Comparison of ENCODE assay signal across 13 cellular contexts in the genomic region with DNA sequence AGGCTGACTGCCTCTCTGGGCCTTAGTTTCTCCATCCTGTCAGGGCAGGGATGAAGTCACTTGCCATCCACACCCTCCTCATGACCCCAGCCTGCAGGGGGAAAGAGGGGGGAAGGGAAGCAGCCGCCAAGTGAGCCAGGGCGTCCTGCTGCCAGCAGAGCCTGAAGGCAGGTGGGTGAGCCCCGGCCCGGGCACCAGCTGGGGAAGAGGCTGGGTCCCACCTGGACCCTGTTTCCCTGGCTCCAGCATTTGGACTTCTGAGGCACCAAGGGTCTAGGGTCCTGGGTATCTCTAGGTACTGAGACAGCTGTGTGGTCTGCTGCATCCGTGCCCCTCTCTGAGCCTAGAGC. TPM values are rescaled to one million over a fixed set of nuclear protein-coding genes. Genes with fewer than 3 reads are reported as not detected.
DNase-seq lines count a peak whose midpoint lies in the region; ATAC-seq and TF ChIP-seq lines count a peak whose summit lies in the region.
"Had no signal": no experiment of that assay in that cellular context is flagged by ENCODE, and none has a peak within 500 bp of the region (broad histone marks: within the 10 kb centered on the region; RNA-seq: fewer than 3 reads in every experiment).

No MANE protein-coding gene starts in this region.

- H2AFZ ChIP-seq in PC-9, result no peak overlapping the region

- TF ChIP-seq CTCF in PC-9 (conservative IDR thresholded peaks at IDR 0.05), result no peak
- TF ChIP-seq CTCF in osteocyte (IDR thresholded peaks at IDR 0.05), result no peak

- ATAC-seq in GM18517 (IDR thresholded peaks at IDR 0.05; ENCODE audit: unreplicated experiment), result no peak

- H3F3A ChIP-seq in PC-9 (ENCODE audit: insufficient read depth, low read depth), result peaks cover 8% of the 10 kb centered on the region

- H3K27me3 ChIP-seq in PC-9 (ENCODE audit: insufficient read depth, low read depth) (no peaks in the 10 kb centered on the region), duodenal mucosa (ENCODE audit: control insufficient read depth in 1 of 2, insufficient read depth in 2 of 2, low read length in 2 of 2) (peaks cover 5 to 18% of the 10 kb centered on the region in 2 donors)

- H3K36me3 ChIP-seq in PC-9 (ENCODE audit: low read depth), result no peaks in the 10 kb centered on the region
- H3K36me3 ChIP-seq in duodenal mucosa (ENCODE audit: control insufficient read depth in 1 of 2, insufficient read depth in 2 of 2, low read length in 2 of 2), result no peaks in the 10 kb centered on the region

- no TSS peak for BruUV-seq in PC-9 (replicated peaks; lab: Mats Ljungman, UMichigan)

- no peak overlapping the region for H3K27ac ChIP-seq in PC-9
- no peak overlapping the region for H3K27ac ChIP-seq in duodenal mucosa (ENCODE audit: low read depth, low read length)

- H3K4me3 ChIP-seq in PC-9 (peak overlapping the region; percentile 69; the same call in 1 of the 2 replicates), duodenal mucosa (ENCODE audit: low read depth in 1 of 2, low read length in 2 of 2) (peak overlapping the region; percentile 50 to 70)

- peak overlapping the region; percentile 71 for H3K4me3 Mint-ChIP-seq in T-helper 2 cell treated with Interferon-gamma antibody and Interleukin-4, amounts not matched to agents 5 μg/mL and 100 μg/mL, for 36 hours
- H3K4me3 Mint-ChIP-seq in osteocyte (ENCODE audit: unreplicated experiment), result peak overlapping the region; percentile 61

- CTCF ChIA-PET in PC-9 (lab: Charles Lee), result no interaction called here

- no peaks in the 10 kb centered on the region for H3K79me2 ChIP-seq in PC-9 (ENCODE audit: low read depth)

- H3K4me1 ChIP-seq in PC-9 (replicated peaks; ENCODE audit: insufficient read depth) (no peaks in the 10 kb centered on the region; the same call in 1 of the 2 replicates), duodenal mucosa (ENCODE audit: control insufficient read depth in 1 of 2, insufficient read depth in 2 of 2, low read length in 2 of 2) (peaks cover 25 to 34% of the 10 kb centered on the region in 2 donors)

- intact Hi-C loops in PC-9 (cut with micrococcal nuclease; ENCODE audit: unreplicated experiment), result no loop called here

- no peaks in the 10 kb centered on the region for H3K9me2 ChIP-seq in PC-9 (ENCODE audit: insufficient read depth)

- no peaks in the 10 kb centered on the region for H3K36me3 Mint-ChIP-seq in T-helper 2 cell treated with Interferon-gamma antibody and Interleukin-4, amounts not matched to agents 5 μg/mL and 100 μg/mL, for 36 hours (ENCODE audit: low read depth)
- no peaks in the 10 kb centered on the region for H3K36me3 Mint-ChIP-seq in osteocyte (ENCODE audit: unreplicated experiment)

- H3K4me1 Mint-ChIP-seq in T-helper 2 cell treated with Interferon-gamma antibody and Interleukin-4, amounts not matched to agents 5 μg/mL and 100 μg/mL, for 36 hours (ENCODE audit: low read depth), result peaks cover 7% of the 10 kb centered on the region
- peaks cover 20% of the 10 kb centered on the region for H3K4me1 Mint-ChIP-seq in osteocyte (ENCODE audit: unreplicated experiment)

- POLR2A ChIA-PET in PC-9 (lab: Charles Lee; ENCODE audit: unreplicated experiment), result no interaction called here

- H4K20me1 ChIP-seq in PC-9 (ENCODE audit: insufficient read depth), result no peaks in the 10 kb centered on the region

- H3K27me3 Mint-ChIP-seq in T-helper 2 cell treated with Interferon-gamma antibody and Interleukin-4, amounts not matched to agents 5 μg/mL and 100 μg/mL, for 36 hours (ENCODE audit: low read depth), result peaks cover 17% of the 10 kb centered on the region
- H3K27me3 Mint-ChIP-seq in osteocyte (ENCODE audit: unreplicated experiment), result peaks cover 3% of the 10 kb centered on the region

- H3K9ac ChIP-seq in duodenal mucosa (ENCODE audit: low read depth in 1 of 2, low read length in 2 of 2), result peak overlapping the region in 1 of 2 donors; percentile 63

- H3K27ac Mint-ChIP-seq in T-helper 2 cell treated with Interferon-gamma antibody and Interleukin-4, amounts not matched to agents 5 μg/mL and 100 μg/mL, for 36 hours, result no peak overlapping the region
- no peak overlapping the region for H3K27ac Mint-ChIP-seq in osteocyte (ENCODE audit: unreplicated experiment)

- H3K9me3 Mint-ChIP-seq in T-helper 2 cell treated with Interferon-gamma antibody and Interleukin-4, amounts not matched to agents 5 μg/mL and 100 μg/mL, for 36 hours, result no peaks in the 10 kb centered on the region
- H3K9me3 Mint-ChIP-seq in osteocyte (ENCODE audit: unreplicated experiment), result no peaks in the 10 kb centered on the region

- no peaks in the 10 kb centered on the region for H3K9me3 ChIP-seq in PC-9 (ENCODE audit: insufficient read depth, low read depth)
- no peaks in the 10 kb centered on the region for H3K9me3 ChIP-seq in duodenal mucosa (ENCODE audit: control insufficient read depth in 1 of 2, low read length in 2 of 2)

- peak overlapping the region; percentile 81 for H3K4me2 ChIP-seq in PC-9

- DNase-seq in T-helper 2 cell treated with Interferon-gamma antibody and Interleukin-4, amounts not matched to agents 5 μg/mL and 100 μg/mL, for 36 hours (ENCODE audit: low spot score), result no peak
- no peak for DNase-seq in T-helper 2 cell
- DNase-seq in PC-9, result no peak
- no peak for DNase-seq in osteocyte (ENCODE audit: extremely low spot score, unreplicated experiment)
- DNase-seq in DMS53 (lab: John Stamatoyannopoulos, UW), result no peak
- DNase-seq in NOMO-1 treated with DMSO at 0.1 percent for 48 hours (lab: John Stamatoyannopoulos, UW; ENCODE audit: unreplicated experiment), result no peak
- DNase-seq: 8988T; occipital lobe; stimulated activated naive CD4-positive, alpha-beta T cell had no signal

RNA-seq across cellular contexts. Expression of a gene that starts 0.9 kb away (rescaled TPM):
- total RNA-seq in PC-9 (2021) (13.6 and 14.6 TPM in 2 replicates), osteocyte (4.4 and 6.4 TPM in 2 replicates)
- total RNA-seq: occipital lobe had no signal

RNA-seq across cellular contexts. Expression of a gene that starts 11.9 kb away (rescaled TPM):
- total RNA-seq in PC-9 (2021) (not detected in 2 replicates), osteocyte (0.54 TPM in 1 of 2 replicates, not detected in the other)
- total RNA-seq: glomerular endothelial cell, LHCN-M2, occipital lobe had no signal

RNA-seq across cellular contexts. Expression of a gene that starts 21.0 kb away (rescaled TPM):
- 34.3 and 39.5 TPM in 2 replicates for total RNA-seq in PC-9 (2021)
- total RNA-seq in osteocyte, result 4.1 and 4.4 TPM in 2 replicates

RNA-seq across cellular contexts. Expression of a gene that starts 21.8 kb away (rescaled TPM):
- 18.6 and 27.3 TPM in 2 replicates for total RNA-seq in PC-9 (2021)
- 3.2 and 5.7 TPM in 2 replicates for total RNA-seq in osteocyte

RNA-seq across cellular contexts. Expression of a gene that starts 32.9 kb away (rescaled TPM):
- 28.0 and 31.2 TPM in 2 replicates for total RNA-seq in PC-9 (2021)
- 38.0 and 38.9 TPM in 2 replicates for total RNA-seq in osteocyte
